ENCODE assay signal across 1 cellular context in genomic region chr16:782263-782662, GRCh38.
TF ChIP-seq lines count a peak whose summit lies in the region.

No MANE protein-coding gene starts in this region.

TF ChIP-seq in HepG2, 621 proteins besides CTCF, POLR2A, EP300 and RAD21:
- TF ChIP-seq TRIM22 (IDR thresholded peaks at IDR 0.05) (no peak), ZNF644 (CRISPR knock-in tag; IDR thresholded peaks at IDR 0.05; ENCODE audit: low read depth) (no peak), ZBTB3 (CRISPR knock-in tag; IDR thresholded peaks at IDR 0.05; ENCODE audit: borderline replicate concordance, low read depth) (no peak), ZNF674 (CRISPR knock-in tag; IDR thresholded peaks at IDR 0.05; ENCODE audit: low read depth) (no peak), SRSF9 (IDR thresholded peaks at IDR 0.05; ENCODE audit: borderline replicate concordance, insufficient read depth, low read depth, low read length, poor library complexity, severe bottlenecking) (no peak), ARNT (IDR thresholded peaks at IDR 0.05) (no peak), PLRG1 (conservative IDR thresholded peaks at IDR 0.05) (no peak), MTERF4 (CRISPR knock-in tag; IDR thresholded peaks at IDR 0.05) (no peak), FOSL1 (CRISPR knock-in tag; IDR thresholded peaks at IDR 0.05; ENCODE audit: borderline replicate concordance) (no peak), ZNF414 (CRISPR knock-in tag; IDR thresholded peaks at IDR 0.05) (no peak), NFAT5 (CRISPR knock-in tag; IDR thresholded peaks at IDR 0.05) (no peak), LCORL (IDR thresholded peaks at IDR 0.05) (no peak), LCORL (CRISPR knock-in tag; IDR thresholded peaks at IDR 0.05) (no peak), ZBTB20 (CRISPR knock-in tag; IDR thresholded peaks at IDR 0.05; ENCODE audit: borderline replicate concordance, low read depth) (no peak)
